Comparison of ENCODE assay signal across 13 cellular contexts in the genomic region with DNA sequence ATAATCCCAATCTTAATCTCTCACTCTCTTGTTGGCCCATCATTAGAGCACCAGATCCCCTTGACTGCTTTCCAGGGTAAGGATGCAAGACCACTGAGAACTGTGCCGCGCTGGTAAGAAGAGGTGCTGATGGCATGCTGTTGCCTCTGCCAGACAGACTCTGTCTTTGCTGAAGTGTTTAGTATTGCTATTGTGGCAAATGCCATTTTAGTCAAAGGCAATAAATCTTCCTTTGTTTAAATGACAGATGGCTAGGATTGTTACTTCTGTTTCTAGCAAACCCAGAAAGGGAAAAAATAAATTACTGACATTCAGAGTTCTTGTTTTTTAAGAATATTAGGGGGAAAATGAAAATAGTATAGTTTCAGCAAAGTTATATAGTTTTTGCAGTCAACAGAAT.
"Had no signal": no experiment of that assay in that cellular context is flagged by ENCODE, and none has a peak within 500 bp of the region (broad histone marks: within the 10 kb centered on the region; RNA-seq: fewer than 3 reads in every experiment).

No MANE protein-coding gene starts in this region.

- ATAC-seq: left ventricle myocardium superior had no signal

- H3K9me3 ChIP-seq: adrenal gland had no signal

- H3K4me1 Mint-ChIP-seq: activated naive CD4-positive, alpha-beta T cell treated with anti-CD3 and anti-CD28 coated beads, Interleukin-2, amount 10 ng/mL, durations not matched to agents 7 days and 5 days; activated T-helper 17 cell treated with anti-CD3 and anti-CD28 coated beads, Interleukin-2, amount 50 U/mL, for 72 hours had no signal

- H3K4me3 ChIP-seq: adrenal gland had no signal

- H3K27me3 ChIP-seq: adrenal gland had no signal

- H3K9me3 Mint-ChIP-seq: activated naive CD4-positive, alpha-beta T cell treated with anti-CD3 and anti-CD28 coated beads, Interleukin-2, amount 10 ng/mL, durations not matched to agents 7 days and 5 days; activated T-helper 17 cell treated with anti-CD3 and anti-CD28 coated beads, Interleukin-2, amount 50 U/mL, for 72 hours had no signal

- H3K27ac ChIP-seq: adrenal gland had no signal

- H3K36me3 ChIP-seq: adrenal gland had no signal

- H3K27ac Mint-ChIP-seq: activated naive CD4-positive, alpha-beta T cell treated with anti-CD3 and anti-CD28 coated beads, Interleukin-2, amount 10 ng/mL, durations not matched to agents 7 days and 5 days; activated T-helper 17 cell treated with anti-CD3 and anti-CD28 coated beads, Interleukin-2, amount 50 U/mL, for 72 hours had no signal

- H3K4me3 Mint-ChIP-seq: activated naive CD4-positive, alpha-beta T cell treated with anti-CD3 and anti-CD28 coated beads, Interleukin-2, amount 10 ng/mL, durations not matched to agents 7 days and 5 days; activated T-helper 17 cell treated with anti-CD3 and anti-CD28 coated beads, Interleukin-2, amount 50 U/mL, for 72 hours had no signal

- H3K4me1 ChIP-seq: adrenal gland had no signal

- H3K27me3 Mint-ChIP-seq: activated naive CD4-positive, alpha-beta T cell treated with anti-CD3 and anti-CD28 coated beads, Interleukin-2, amount 10 ng/mL, durations not matched to agents 7 days and 5 days; activated T-helper 17 cell treated with anti-CD3 and anti-CD28 coated beads, Interleukin-2, amount 50 U/mL, for 72 hours had no signal

- DNase-seq: activated CD4-positive, alpha-beta T cell treated with anti-CD3 and anti-CD28 coated beads, Interleukin-2, amount 50 U/mL, for 1 hour; activated CD4-positive, CD25-positive, alpha-beta regulatory T cell; activated naive CD4-positive, alpha-beta T cell treated with anti-CD3 and anti-CD28 coated beads, Interleukin-2, amount 10 ng/mL, durations not matched to agents 7 days and 5 days; activated T-cell treated with anti-CD3 and anti-CD28 coated beads for 4 hours; adrenal gland; central memory CD4-positive, alpha-beta T cell; cortex of kidney; effector CD8-positive, alpha-beta T cell; left ventricle myocardium superior; stimulated activated CD4-positive, alpha-beta T cell treated with anti-CD3 and anti-CD28 coated beads, Interleukin-12 subunit alpha, Interleukin-12 subunit beta, amount 100 ng/mL, for 4 hours; stimulated activated naive CD4-positive, alpha-beta T cell; trophoblast cell had no signal
